In the genomic region with DNA sequence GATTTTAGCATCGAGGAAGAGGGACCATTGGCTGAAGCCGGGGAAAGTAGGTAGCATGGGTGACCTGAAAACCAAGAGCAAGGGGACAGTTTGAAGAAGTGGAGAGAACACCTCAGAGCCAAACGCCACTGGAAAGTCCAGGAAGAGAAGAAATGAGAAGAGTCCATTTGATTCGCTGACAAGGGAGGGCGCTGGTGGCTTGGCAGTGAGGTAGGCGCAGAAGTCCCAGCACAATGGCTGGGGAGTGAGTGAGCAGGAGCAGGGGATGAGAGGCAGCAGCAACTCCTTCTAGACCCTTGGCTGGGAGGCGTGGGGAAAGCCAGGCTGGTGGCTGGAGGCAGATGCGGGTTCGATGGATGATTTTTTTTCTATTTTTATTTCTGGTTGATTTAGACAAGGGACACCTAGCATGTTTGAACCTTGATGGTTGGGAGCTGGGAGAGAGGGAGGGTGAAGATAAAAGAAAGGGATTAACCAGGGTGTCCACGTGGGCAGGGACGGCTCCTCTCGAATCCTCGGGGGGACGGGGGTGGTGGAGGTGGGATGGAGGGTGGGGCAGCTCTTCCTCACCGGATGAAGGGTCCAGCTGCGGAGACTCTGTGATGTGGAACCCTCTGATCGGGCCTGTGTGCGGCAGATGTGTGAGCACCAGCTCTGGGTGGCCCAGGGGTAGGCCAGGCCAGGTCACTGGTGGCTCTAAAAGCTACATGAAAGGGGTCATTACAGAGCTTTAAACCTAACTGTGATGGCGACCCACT, we compare ENCODE assay signal across 8 cellular contexts.
DNase-seq lines count a peak whose midpoint lies in the region; ATAC-seq, FAIRE-seq and TF ChIP-seq lines count a peak whose summit lies in the region.

No MANE protein-coding gene starts in this region.

- no peak for TF ChIP-seq POLR2A in endothelial cell of umbilical vein (IDR thresholded peaks at IDR 0.05; ENCODE audit: low read depth, low read length)

- no peaks in the 10 kb centered on the region for H3K9me3 ChIP-seq in mammary epithelial cell (replicated peaks; ENCODE audit: insufficient read depth, low read length)
- H3K9me3 ChIP-seq in SK-N-SH = no peaks in the 10 kb centered on the region
- no peaks in the 10 kb centered on the region for H3K9me3 ChIP-seq in endothelial cell of umbilical vein (replicated peaks; ENCODE audit: control insufficient read depth, insufficient read depth, low read length)
- no peaks in the 10 kb centered on the region for H3K9me3 ChIP-seq in upper lobe of right lung
- H3K9me3 ChIP-seq in MM.1S (replicated peaks; ENCODE audit: insufficient read depth, low read length) = no peaks in the 10 kb centered on the region

- H3K36me3 ChIP-seq in mammary epithelial cell (ENCODE audit: insufficient read depth, low read length) (no peaks in the 10 kb centered on the region), SK-N-SH (replicated peaks in 1 of 2; ENCODE audit: control insufficient read depth in 1 of 2, insufficient read depth in 2 of 2, low read length in 1 of 2) (no peaks in the 10 kb centered on the region), endothelial cell of umbilical vein (ENCODE audit: control insufficient read depth in 2 of 2, extremely low read depth in 1 of 2, insufficient read depth in 2 of 2, low read length in 2 of 2) (no peaks in the 10 kb centered on the region), upper lobe of right lung (no peaks in the 10 kb centered on the region), MM.1S (replicated peaks; ENCODE audit: insufficient read depth, low read length) (no peaks in the 10 kb centered on the region)

- 86% methylated on average over 13 of the region's 19 CpGs for WGBS in mammary epithelial cell (ENCODE audit: low coverage, missing lambda C conversion rate)
- WGBS in SK-N-SH (ENCODE audit: low lambda C conversion rate) = 92% methylated on average over 19 of the region's 19 CpGs

- no peak overlapping the region for H3K4me3 Mint-ChIP-seq in MCF 10A (ENCODE audit: unreplicated experiment)

- BruUV-seq in MCF 10A (replicated peaks; lab: Mats Ljungman, UMichigan) (no TSS peak), mammary epithelial cell (replicated peaks; lab: Mats Ljungman, UMichigan) (no TSS peak), endothelial cell of umbilical vein (replicated peaks; lab: Mats Ljungman, UMichigan) (no TSS peak)

- H3K27ac Mint-ChIP-seq in MCF 10A (ENCODE audit: low read depth, unreplicated experiment) = no peak overlapping the region

- TF ChIP-seq EP300 in SK-N-SH (IDR thresholded peaks at IDR 0.05; ENCODE audit: borderline replicate concordance in 1 of 2, low read depth in 1 of 2, low read length in 1 of 2) = no peak

- peak; percentile 4 for FAIRE-seq in endothelial cell of umbilical vein (lab: Jason Lieb, UNC)

- H3K4me1 ChIP-seq in mammary epithelial cell (ENCODE audit: insufficient read depth, low read length) = no peaks in the 10 kb centered on the region
- H3K4me1 ChIP-seq in SK-N-SH (ENCODE audit: control insufficient read depth in 1 of 2, insufficient read depth in 2 of 2, low read depth in 1 of 2, low read length in 1 of 2) = peaks cover 0 to 19% of the 10 kb centered on the region in 2 experiments; a peak in 2 of 4 replicates
- H3K4me1 ChIP-seq in endothelial cell of umbilical vein (ENCODE audit: control insufficient read depth, extremely low read depth, insufficient read depth, low read length) = peaks cover 25% of the 10 kb centered on the region
- peaks cover 11% of the 10 kb centered on the region for H3K4me1 ChIP-seq in upper lobe of right lung
- H3K4me1 ChIP-seq in MM.1S (ENCODE audit: low read length) = no peaks in the 10 kb centered on the region

- peaks cover 3% of the 10 kb centered on the region for H3F3A ChIP-seq in SK-N-SH (replicated peaks; ENCODE audit: insufficient read depth)
- no peaks in the 10 kb centered on the region for H3F3A ChIP-seq in MM.1S (ENCODE audit: insufficient read depth, low read length)

- H3K9me3 Mint-ChIP-seq in MCF 10A (ENCODE audit: unreplicated experiment) = no peaks in the 10 kb centered on the region

- no peaks in the 10 kb centered on the region for H3K79me2 ChIP-seq in mammary epithelial cell (ENCODE audit: insufficient read depth, low read length)
- H3K79me2 ChIP-seq in SK-N-SH (ENCODE audit: insufficient read depth) = no peaks in the 10 kb centered on the region
- no peaks in the 10 kb centered on the region for H3K79me2 ChIP-seq in endothelial cell of umbilical vein (ENCODE audit: control insufficient read depth, insufficient read depth, low read length)
- H3K79me2 ChIP-seq in MM.1S (ENCODE audit: low read length) = no peaks in the 10 kb centered on the region

- dilution Hi-C loops in mammary epithelial cell (cut with HindIII; ENCODE audit: low sequenced_read_pairs) = no loop called here
- dilution Hi-C loops in endothelial cell of umbilical vein (cut with MboI; ENCODE audit: extremely low pct_ligation_motif_present, low sequenced_read_pairs) = no loop called here

- no peak overlapping the region for H3K4me2 ChIP-seq in mammary epithelial cell (ENCODE audit: insufficient read depth, low read depth, low read length)
- no peak overlapping the region for H3K4me2 ChIP-seq in SK-N-SH
- no peak overlapping the region for H3K4me2 ChIP-seq in endothelial cell of umbilical vein (ENCODE audit: insufficient read depth, low read length)
- H3K4me2 ChIP-seq in MM.1S (ENCODE audit: low read depth, low read length) = no peak overlapping the region

- ATAC-seq in upper lobe of right lung (no peak), GM18861 (IDR thresholded peaks at IDR 0.05; ENCODE audit: unreplicated experiment) (no peak)

- H3K9me1 ChIP-seq in endothelial cell of umbilical vein (replicated peaks; ENCODE audit: control insufficient read depth, extremely low read depth, insufficient read depth, low read length) = no peaks in the 10 kb centered on the region

- no peaks in the 10 kb centered on the region for H3K4me1 Mint-ChIP-seq in MCF 10A (ENCODE audit: insufficient read depth, unreplicated experiment)

- no peaks in the 10 kb centered on the region for H3K27me3 Mint-ChIP-seq in MCF 10A (ENCODE audit: insufficient read depth, unreplicated experiment)

- CTCF ChIA-PET in MCF 10A (lab: Yijun Ruan, JAX) = interaction anchor here (0.6 to 3.7 kb wide), 4 partner anchors 9 to 246 kb away, joined by 3 to 35 read pairs (median 7); no protein-coding TSS in a partner anchor
- CTCF ChIA-PET in mammary epithelial cell (lab: Charles Lee; ENCODE audit: low non-redundant PET) = no interaction called here
- CTCF ChIA-PET in SK-N-SH (lab: Yijun Ruan, JAX) = interaction anchor here (0.6 to 3.5 kb wide), 6 partner anchors 9 to 391 kb away, joined by 3 to 33 read pairs (median 4); no protein-coding TSS in a partner anchor
- CTCF ChIA-PET in endothelial cell of umbilical vein (lab: Charles Lee) = interaction anchor here (0.6 to 3.3 kb wide), 6 partner anchors 9 to 246 kb away, joined by 3 to 38 read pairs (median 3); no protein-coding TSS in a partner anchor

- in situ Hi-C loops in mammary epithelial cell (cut with MboI; ENCODE audit: low sequenced_read_pairs in 2 of 2) = loop anchor here in 1 of 2 donors (10.0 kb wide), 1 partner anchor 246 kb away; no protein-coding TSS in a partner anchor

- H3K27me3 ChIP-seq in mammary epithelial cell (ENCODE audit: insufficient read depth, low read length) (no peaks in the 10 kb centered on the region), SK-N-SH (ENCODE audit: insufficient read depth) (no peaks in the 10 kb centered on the region), endothelial cell of umbilical vein (ENCODE audit: control insufficient read depth in 2 of 2, insufficient read depth in 2 of 2, low read length in 2 of 2) (no peaks in the 10 kb centered on the region), upper lobe of right lung (no peaks in the 10 kb centered on the region), MM.1S (replicated peaks; ENCODE audit: insufficient read depth, low read length) (no peaks in the 10 kb centered on the region)

- peak; percentile 51 for TF ChIP-seq RAD21 in SK-N-SH (IDR thresholded peaks at IDR 0.05; ENCODE audit: low read length)

- H3K9me2 ChIP-seq in SK-N-SH (no peaks in the 10 kb centered on the region), MM.1S (replicated peaks; ENCODE audit: insufficient read depth, low read length) (no peaks in the 10 kb centered on the region)

- H3K27ac ChIP-seq in mammary epithelial cell (ENCODE audit: insufficient read depth, low read depth, low read length) (no peak overlapping the region), SK-N-SH (ENCODE audit: low read depth in 2 of 2, low read length in 1 of 2) (no peak overlapping the region), endothelial cell of umbilical vein (ENCODE audit: insufficient read depth, low read depth, low read length) (no peak overlapping the region), upper lobe of right lung (no peak overlapping the region), MM.1S (ENCODE audit: low read length) (no peak overlapping the region)

- POLR2A ChIA-PET in MCF 10A (lab: Yijun Ruan, JAX) = no interaction called here
- POLR2A ChIA-PET in SK-N-SH (lab: Yijun Ruan, JAX) = no interaction called here
- POLR2A ChIA-PET in endothelial cell of umbilical vein (lab: Charles Lee) = no interaction called here

- no peaks in the 10 kb centered on the region for H3K36me3 Mint-ChIP-seq in MCF 10A (ENCODE audit: insufficient read depth, unreplicated experiment)

- H3K9ac ChIP-seq in mammary epithelial cell (ENCODE audit: insufficient read depth, low read length) (no peak overlapping the region), SK-N-SH (no peak overlapping the region), endothelial cell of umbilical vein (replicated peaks; ENCODE audit: extremely low read depth, insufficient read depth, low read length) (no peak overlapping the region), MM.1S (ENCODE audit: low read length) (no peak overlapping the region)

- no peak overlapping the region for H2AFZ ChIP-seq in mammary epithelial cell (ENCODE audit: low read depth, low read length)
- H2AFZ ChIP-seq in SK-N-SH (ENCODE audit: low read depth) = no peak overlapping the region
- H2AFZ ChIP-seq in endothelial cell of umbilical vein (ENCODE audit: low read depth, low read length) = no peak overlapping the region
- H2AFZ ChIP-seq in MM.1S (ENCODE audit: low read length) = no peak overlapping the region

- H4K20me1 ChIP-seq in mammary epithelial cell (ENCODE audit: insufficient read depth, low read length) (no peaks in the 10 kb centered on the region), SK-N-SH (ENCODE audit: insufficient read depth) (no peaks in the 10 kb centered on the region), endothelial cell of umbilical vein (replicated peaks; ENCODE audit: control insufficient read depth, extremely low read depth, insufficient read depth, low read length) (no peaks in the 10 kb centered on the region), MM.1S (ENCODE audit: insufficient read depth, low read length) (no peaks in the 10 kb centered on the region)

- H3K4me3 ChIP-seq in mammary epithelial cell (replicated peaks in 1 of 3; ENCODE audit: insufficient read depth in 1 of 3, low read depth in 2 of 3, low read length in 3 of 3) = no peak overlapping the region
- no peak overlapping the region for H3K4me3 ChIP-seq in SK-N-SH (ENCODE audit: low read depth in 2 of 2, low read length in 1 of 2)
- no peak overlapping the region for H3K4me3 ChIP-seq in endothelial cell of umbilical vein (replicated peaks in 1 of 3; ENCODE audit: insufficient read depth in 1 of 3, low read depth in 1 of 3, low read length in 3 of 3)
- H3K4me3 ChIP-seq in upper lobe of right lung = no peak overlapping the region
- H3K4me3 ChIP-seq in MM.1S (ENCODE audit: low read length) = no peak overlapping the region

- intact Hi-C loops in MCF 10A (cut with micrococcal nuclease) = no loop called here
- intact Hi-C loops in mammary epithelial cell (cut with micrococcal nuclease) = no loop called here
- intact Hi-C loops in endothelial cell of umbilical vein (cut with micrococcal nuclease) = loop anchor here (10.0 kb wide), 1 partner anchor 586 kb away; no protein-coding TSS in a partner anchor
- intact Hi-C loops in upper lobe of right lung (cut with DNase I) = loop anchor here (10.0 kb wide), 1 partner anchor 216 kb away; no protein-coding TSS in a partner anchor

- DNase-seq in MCF 10A (ENCODE audit: unreplicated experiment) (no peak), mammary epithelial cell (no peak), SK-N-SH (no peak), endothelial cell of umbilical vein (ENCODE audit: low read depth, low spot score) (no peak), upper lobe of right lung (peak; percentile 48), MM.1S (no peak)
- DNase-seq in activated CD8-positive, alpha-beta memory T cell treated with anti-CD3 and anti-CD28 coated beads, Interleukin-2, amount 50 U/mL, for 4 hours = no peak

- TF ChIP-seq CTCF in MCF 10A (IDR thresholded peaks at IDR 0.05; ENCODE audit: unreplicated experiment) = peak; percentile 10
- TF ChIP-seq CTCF in mammary epithelial cell (conservative IDR thresholded peaks at IDR 0.05 in 1 of 2, IDR thresholded peaks at IDR 0.05 in 1 of 2; ENCODE audit: extremely low read depth in 1 of 2, insufficient read depth in 1 of 2, low read depth in 1 of 2, low read length in 2 of 2) = no peak
- TF ChIP-seq CTCF in SK-N-SH (IDR thresholded peaks at IDR 0.05) = peak; percentile 31
- peak in 1 of 2 donors; percentile 21 for TF ChIP-seq CTCF in endothelial cell of umbilical vein (IDR thresholded peaks at IDR 0.05; ENCODE audit: extremely low read depth in 1 of 2, insufficient read depth in 1 of 2, low read depth in 1 of 2, low read length in 2 of 2)
- no peak for TF ChIP-seq CTCF in upper lobe of right lung (IDR thresholded peaks at IDR 0.05)
- TF ChIP-seq CTCF in MM.1S (IDR thresholded peaks at IDR 0.05; ENCODE audit: low read length) = no peak

Comparison
In these comparisons a context has a peak if more than half of its experiments do, and no peak if none do; other contexts are left out.
1. CTCF ChIP-seq: peak in MCF 10A (single experiment) and SK-N-SH (single experiment); none in mammary epithelial cell (0 of 2), upper lobe of right lung (single experiment) and MM.1S (single experiment).
2. intact Hi-C loops: an anchor here in endothelial cell of umbilical vein (10.0 kb wide) and upper lobe of right lung (10.0 kb wide); none called in MCF 10A and mammary epithelial cell.